Comparison of ENCODE assay signal across 9 cellular contexts in genomic region chr2:60439219-60439974, GRCh38.
A peak's percentile ranks its signal among the peaks of the same experiment; 100 is the strongest.
DNase-seq lines count a peak whose midpoint lies in the region; ATAC-seq and TF ChIP-seq lines count a peak whose summit lies in the region.
"Had no signal": no experiment of that assay in that cellular context is flagged by ENCODE, and none has a peak within 500 bp of the region (broad histone marks: within the 10 kb centered on the region; RNA-seq: fewer than 3 reads in every experiment).

No MANE protein-coding gene starts in this region.

- no peaks in the 10 kb centered on the region for H3K79me2 ChIP-seq in OCI-LY3 (ENCODE audit: low read length)

- peak overlapping the region; percentile 38 for H3K4me3 Mint-ChIP-seq in stimulated activated naive CD8-positive, alpha-beta T cell treated with anti-CD3 and anti-CD28 coated beads, Interleukin-15, Interleukin-2, amounts not matched to agents 100 ng/mL and 50 ng/mL, for 24 hours
- H3K4me3 Mint-ChIP-seq: activated naive CD8-positive, alpha-beta T cell had no signal

- H3K36me3 ChIP-seq in OCI-LY3 (replicated peaks; ENCODE audit: low read depth, low read length), result no peaks in the 10 kb centered on the region

- H3K4me2 ChIP-seq in OCI-LY3 (ENCODE audit: low read length), result peak overlapping the region; percentile 82

- TF ChIP-seq CTCF in OCI-LY3 (IDR thresholded peaks at IDR 0.05; ENCODE audit: low read depth, low read length), result peak; percentile 53

- H3K4me3 ChIP-seq in OCI-LY3 (ENCODE audit: low read length), result peak overlapping the region; percentile 70

- H3K27ac Mint-ChIP-seq in stimulated activated naive CD8-positive, alpha-beta T cell treated with anti-CD3 and anti-CD28 coated beads, Interleukin-15, Interleukin-2, amounts not matched to agents 100 ng/mL and 50 ng/mL, for 24 hours, result peak overlapping the region; percentile 48
- H3K27ac Mint-ChIP-seq: activated naive CD8-positive, alpha-beta T cell had no signal

- H3K36me3 Mint-ChIP-seq in stimulated activated naive CD8-positive, alpha-beta T cell treated with anti-CD3 and anti-CD28 coated beads, Interleukin-15, Interleukin-2, amounts not matched to agents 100 ng/mL and 50 ng/mL, for 24 hours (ENCODE audit: low read depth), result no peaks in the 10 kb centered on the region
- H3K36me3 Mint-ChIP-seq: activated naive CD8-positive, alpha-beta T cell had no signal

- peak overlapping the region; percentile 54; the same call in 1 of the 2 replicates for H2AFZ ChIP-seq in OCI-LY3 (ENCODE audit: low read depth, low read length)

- H3K9ac ChIP-seq in OCI-LY3 (ENCODE audit: low read length), result peak overlapping the region; percentile 74

- no peaks in the 10 kb centered on the region for H3K27me3 Mint-ChIP-seq in stimulated activated naive CD8-positive, alpha-beta T cell treated with anti-CD3 and anti-CD28 coated beads, Interleukin-15, Interleukin-2, amounts not matched to agents 100 ng/mL and 50 ng/mL, for 24 hours
- H3K27me3 Mint-ChIP-seq: activated naive CD8-positive, alpha-beta T cell had no signal

- no peaks in the 10 kb centered on the region for H3K27me3 ChIP-seq in OCI-LY3 (ENCODE audit: low read depth, low read length)

- intact Hi-C loops in cardiac septum (cut with DNase I), result loop anchor here (5.0 kb wide), 1 partner anchor 113 kb away; the partner anchor contains the start of gene BCL11A

- H3K4me1 Mint-ChIP-seq in stimulated activated naive CD8-positive, alpha-beta T cell treated with anti-CD3 and anti-CD28 coated beads, Interleukin-15, Interleukin-2, amounts not matched to agents 100 ng/mL and 50 ng/mL, for 24 hours (ENCODE audit: low read depth), result peaks cover 9% of the 10 kb centered on the region

- H4K20me1 ChIP-seq in OCI-LY3 (ENCODE audit: insufficient read depth, low read length), result no peaks in the 10 kb centered on the region

- peak overlapping the region; percentile 88 for H3K27ac ChIP-seq in OCI-LY3 (ENCODE audit: low read length)

- no peaks in the 10 kb centered on the region for H3K9me3 Mint-ChIP-seq in stimulated activated naive CD8-positive, alpha-beta T cell treated with anti-CD3 and anti-CD28 coated beads, Interleukin-15, Interleukin-2, amounts not matched to agents 100 ng/mL and 50 ng/mL, for 24 hours

- peak; percentile 99 for ATAC-seq in HG02852 (IDR thresholded peaks at IDR 0.05; ENCODE audit: unreplicated experiment)

- no peaks in the 10 kb centered on the region for H3K9me3 ChIP-seq in OCI-LY3 (ENCODE audit: insufficient read depth, low read length)

- peaks cover 60% of the 10 kb centered on the region for H3K4me1 ChIP-seq in OCI-LY3 (ENCODE audit: low read length)

- DNase-seq in SHP77 (lab: John Stamatoyannopoulos, UW), result peak; percentile 14 to 38
- no peak for DNase-seq in SHP77 treated with DMSO at 0.1 percent for 48 hours (lab: John Stamatoyannopoulos, UW)
- peak; percentile 77 for DNase-seq in cardiac septum (ENCODE audit: low spot score)
- DNase-seq in AG08395 (ENCODE audit: low spot score), result no peak
- DNase-seq in NCI-H2081 (lab: John Stamatoyannopoulos, UW), result no peak

Comparison
In these comparisons a context has a peak if more than half of its experiments do, and no peak if none do; other contexts are left out.
1. DNase-seq: peak in SHP77 (2 of 2) and cardiac septum (single experiment); none in SHP77 treated with DMSO at 0.1 percent for 48 hours (single experiment), AG08395 (single experiment) and NCI-H2081 (0 of 2).